In the genomic region with DNA sequence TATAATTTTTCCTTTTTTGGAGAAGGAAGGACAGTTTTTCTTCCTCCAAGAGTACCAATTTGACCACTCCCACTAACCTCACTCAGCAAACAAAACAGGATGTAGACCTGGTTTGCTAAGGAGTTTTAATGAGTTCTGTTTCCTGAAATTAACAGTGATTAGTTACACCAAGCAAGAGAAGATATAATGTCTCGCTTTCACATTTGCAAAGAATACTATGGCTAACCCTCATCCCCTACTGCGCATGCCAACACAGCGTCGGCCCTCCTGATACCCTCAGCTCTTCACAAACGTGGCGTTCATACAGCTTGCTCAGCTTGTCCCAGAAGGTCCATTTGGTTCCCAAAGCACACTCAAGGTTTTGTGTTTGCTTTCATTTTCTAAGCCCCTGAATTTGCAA, we compare ENCODE assay signal across 13 cellular contexts. TPM values are rescaled to one million over a fixed set of nuclear protein-coding genes. Genes with fewer than 3 reads are reported as not detected.
DNase-seq lines count a peak whose midpoint lies in the region; ATAC-seq lines count a peak whose summit lies in the region.
"Had no signal": no experiment of that assay in that cellular context is flagged by ENCODE, and none has a peak within 500 bp of the region (broad histone marks: within the 10 kb centered on the region; RNA-seq: fewer than 3 reads in every experiment).

No MANE protein-coding gene starts in this region.

- peaks cover 22% of the 10 kb centered on the region for H3K4me1 ChIP-seq in Karpas-422 (ENCODE audit: low read length)
- H3K4me1 ChIP-seq: sigmoid colon had no signal

- in situ Hi-C loops in KBM-7 (cut with MboI; ENCODE audit: low pct_unique_long_range_greater_than_20kb, low sequenced_read_pairs): no loop called here

- H3K36me3 Mint-ChIP-seq in activated naive CD4-positive, alpha-beta T cell treated with anti-CD3 and anti-CD28 coated beads for 36 hours (ENCODE audit: low read depth): peaks cover 18% of the 10 kb centered on the region
- H3K36me3 Mint-ChIP-seq in activated naive CD8-positive, alpha-beta T cell treated with anti-CD3 and anti-CD28 coated beads for 36 hours: peaks cover 10% of the 10 kb centered on the region
- peaks cover 44% of the 10 kb centered on the region for H3K36me3 Mint-ChIP-seq in stimulated activated effector memory CD8-positive, alpha-beta T cell treated with anti-CD3 and anti-CD28 coated beads, Interleukin-12 subunit alpha, Interleukin-12 subunit beta, amount 100 ng/mL, for 72 hours

- no peak for DNase-seq in activated naive CD4-positive, alpha-beta T cell treated with anti-CD3 and anti-CD28 coated beads for 36 hours
- DNase-seq in activated naive CD4-positive, alpha-beta T cell treated with anti-CD3 and anti-CD28 coated beads, Interleukin-2, amount 50 U/mL, for 16 hours: no peak
- DNase-seq in KBM-7: peak; percentile 41
- no peak for DNase-seq in activated naive CD8-positive, alpha-beta T cell treated with anti-CD3 and anti-CD28 coated beads for 36 hours
- no peak for DNase-seq in stimulated activated effector memory CD8-positive, alpha-beta T cell treated with anti-CD3 and anti-CD28 coated beads, Interleukin-12 subunit alpha, Interleukin-12 subunit beta, amount 100 ng/mL, for 72 hours (ENCODE audit: low spot score in 2 of 2)
- DNase-seq in Karpas-422: no peak
- DNase-seq: activated CD4-positive, CD25-positive, alpha-beta regulatory T cell; NCI-H1092 treated with DMSO at 0.1 percent for 48 hours; NCI-H526 treated with DMSO at 0.1 percent for 48 hours; sigmoid colon had no signal

- no peak overlapping the region for H3K9ac ChIP-seq in Karpas-422 (ENCODE audit: low read length)

- peak; percentile 76 for ATAC-seq in stimulated activated effector memory CD8-positive, alpha-beta T cell treated with anti-CD3 and anti-CD28 coated beads, Interleukin-12 subunit alpha, Interleukin-12 subunit beta, amount 100 ng/mL, for 72 hours
- no peak for ATAC-seq in GM21529 (IDR thresholded peaks at IDR 0.05; ENCODE audit: unreplicated experiment)
- no peak for ATAC-seq in HG03520 (IDR thresholded peaks at IDR 0.05; ENCODE audit: unreplicated experiment)

- H3K9me2 ChIP-seq in Karpas-422 (replicated peaks; ENCODE audit: insufficient read depth, low read length): no peaks in the 10 kb centered on the region

- CTCF ChIA-PET in activated naive CD4-positive, alpha-beta T cell treated with anti-CD3 and anti-CD28 coated beads for 36 hours (lab: Charles Lee): interaction anchor here (0.7 to 8.0 kb wide), 2 partner anchors 79 to 386 kb away, joined by 4 to 89 read pairs; no protein-coding TSS in a partner anchor

- H3K4me1 Mint-ChIP-seq in activated naive CD4-positive, alpha-beta T cell treated with anti-CD3 and anti-CD28 coated beads for 36 hours (ENCODE audit: low read depth): peaks cover 19% of the 10 kb centered on the region
- peaks cover 21% of the 10 kb centered on the region for H3K4me1 Mint-ChIP-seq in activated naive CD8-positive, alpha-beta T cell treated with anti-CD3 and anti-CD28 coated beads for 36 hours
- peaks cover 39% of the 10 kb centered on the region for H3K4me1 Mint-ChIP-seq in stimulated activated effector memory CD8-positive, alpha-beta T cell treated with anti-CD3 and anti-CD28 coated beads, Interleukin-12 subunit alpha, Interleukin-12 subunit beta, amount 100 ng/mL, for 72 hours

- H3K79me2 ChIP-seq in Karpas-422 (ENCODE audit: low read length): peaks cover 32% of the 10 kb centered on the region

- no peaks in the 10 kb centered on the region for H3K27me3 Mint-ChIP-seq in activated naive CD4-positive, alpha-beta T cell treated with anti-CD3 and anti-CD28 coated beads for 36 hours (ENCODE audit: low read depth)
- H3K27me3 Mint-ChIP-seq in activated naive CD8-positive, alpha-beta T cell treated with anti-CD3 and anti-CD28 coated beads for 36 hours: no peaks in the 10 kb centered on the region
- H3K27me3 Mint-ChIP-seq: type B pancreatic cell had no signal

- no peak overlapping the region for H3K4me3 ChIP-seq in Karpas-422 (ENCODE audit: low read length)
- H3K4me3 ChIP-seq: sigmoid colon had no signal

- peaks cover 15% of the 10 kb centered on the region for H3K36me3 ChIP-seq in Karpas-422 (ENCODE audit: insufficient read depth, low read length)

- no peak overlapping the region for H3K4me2 ChIP-seq in Karpas-422 (ENCODE audit: low read depth, low read length, poor library complexity, severe bottlenecking)

- no peak overlapping the region for H2AFZ ChIP-seq in Karpas-422 (ENCODE audit: low read length)

- H3K27ac Mint-ChIP-seq in activated naive CD4-positive, alpha-beta T cell treated with anti-CD3 and anti-CD28 coated beads for 36 hours: peak overlapping the region; percentile 32
- H3K27ac Mint-ChIP-seq in activated naive CD8-positive, alpha-beta T cell treated with anti-CD3 and anti-CD28 coated beads for 36 hours: peak overlapping the region; percentile 72
- H3K27ac Mint-ChIP-seq in stimulated activated effector memory CD8-positive, alpha-beta T cell treated with anti-CD3 and anti-CD28 coated beads, Interleukin-12 subunit alpha, Interleukin-12 subunit beta, amount 100 ng/mL, for 72 hours: peak overlapping the region; percentile 89
- H3K27ac Mint-ChIP-seq: type B pancreatic cell had no signal

- H3K9me3 Mint-ChIP-seq in activated naive CD4-positive, alpha-beta T cell treated with anti-CD3 and anti-CD28 coated beads for 36 hours: no peaks in the 10 kb centered on the region
- no peaks in the 10 kb centered on the region for H3K9me3 Mint-ChIP-seq in activated naive CD8-positive, alpha-beta T cell treated with anti-CD3 and anti-CD28 coated beads for 36 hours
- no peaks in the 10 kb centered on the region for H3K9me3 Mint-ChIP-seq in stimulated activated effector memory CD8-positive, alpha-beta T cell treated with anti-CD3 and anti-CD28 coated beads, Interleukin-12 subunit alpha, Interleukin-12 subunit beta, amount 100 ng/mL, for 72 hours
- H3K9me3 Mint-ChIP-seq: type B pancreatic cell had no signal

- H3K9me3 ChIP-seq in Karpas-422 (ENCODE audit: low read length): no peaks in the 10 kb centered on the region
- H3K9me3 ChIP-seq: sigmoid colon had no signal

- H4K20me1 ChIP-seq in Karpas-422 (ENCODE audit: insufficient read depth, low read depth, low read length): no peaks in the 10 kb centered on the region

- H3K4me3 Mint-ChIP-seq in activated naive CD4-positive, alpha-beta T cell treated with anti-CD3 and anti-CD28 coated beads for 36 hours: no peak overlapping the region
- no peak overlapping the region for H3K4me3 Mint-ChIP-seq in activated naive CD8-positive, alpha-beta T cell treated with anti-CD3 and anti-CD28 coated beads for 36 hours
- H3K4me3 Mint-ChIP-seq in stimulated activated effector memory CD8-positive, alpha-beta T cell treated with anti-CD3 and anti-CD28 coated beads, Interleukin-12 subunit alpha, Interleukin-12 subunit beta, amount 100 ng/mL, for 72 hours: peak overlapping the region; percentile 55
- H3K4me3 Mint-ChIP-seq: type B pancreatic cell had no signal

- H3K27ac ChIP-seq in Karpas-422 (ENCODE audit: low read length): no peak overlapping the region
- H3K27ac ChIP-seq: sigmoid colon had no signal

- intact Hi-C loops in activated naive CD4-positive, alpha-beta T cell treated with anti-CD3 and anti-CD28 coated beads for 36 hours (cut with micrococcal nuclease): no loop called here

- H3K27me3 ChIP-seq in Karpas-422 (ENCODE audit: low read length): no peaks in the 10 kb centered on the region
- H3K27me3 ChIP-seq: sigmoid colon had no signal

RNA-seq across cellular contexts. Expression of a gene that starts 41.9 kb away (rescaled TPM):
- total RNA-seq in activated naive CD4-positive, alpha-beta T cell treated with anti-CD3 and anti-CD28 coated beads for 36 hours: 1 to 10 TPM; 7.6 to 8.2 TPM
- total RNA-seq in activated naive CD8-positive, alpha-beta T cell treated with anti-CD3 and anti-CD28 coated beads for 36 hours: 10 to 100 TPM; 13.0 to 13.9 TPM
- total RNA-seq in Karpas-422 (2014; rRNA removed; shearing (Covaris generic); ENCODE audit: low replicate concordance): 10.5 and 18.3 TPM in 2 replicates

RNA-seq across cellular contexts. Expression of a gene that starts 52.8 kb away (rescaled TPM):
- total RNA-seq in activated naive CD4-positive, alpha-beta T cell treated with anti-CD3 and anti-CD28 coated beads for 36 hours: 10 to 100 TPM; 11.2 to 12.0 TPM
- total RNA-seq in activated naive CD8-positive, alpha-beta T cell treated with anti-CD3 and anti-CD28 coated beads for 36 hours: 10 to 100 TPM; 19.2 to 20.5 TPM
- total RNA-seq in Karpas-422 (2014; rRNA removed; shearing (Covaris generic); ENCODE audit: low replicate concordance): 25.6 and 35.4 TPM in 2 replicates

Comparison
In these comparisons a context has a peak if more than half of its experiments do, and no peak if none do; other contexts are left out.
1. H3K27ac Mint-ChIP-seq: peak in every context shown above with its lines; median percentile 89 in stimulated activated effector memory CD8-positive, alpha-beta T cell treated with anti-CD3 and anti-CD28 coated beads, Interleukin-12 subunit alpha, Interleukin-12 subunit beta, amount 100 ng/mL, for 72 hours; 72 in activated naive CD8-positive, alpha-beta T cell treated with anti-CD3 and anti-CD28 coated beads for 36 hours; 32 in activated naive CD4-positive, alpha-beta T cell treated with anti-CD3 and anti-CD28 coated beads for 36 hours.